In the genomic region with DNA sequence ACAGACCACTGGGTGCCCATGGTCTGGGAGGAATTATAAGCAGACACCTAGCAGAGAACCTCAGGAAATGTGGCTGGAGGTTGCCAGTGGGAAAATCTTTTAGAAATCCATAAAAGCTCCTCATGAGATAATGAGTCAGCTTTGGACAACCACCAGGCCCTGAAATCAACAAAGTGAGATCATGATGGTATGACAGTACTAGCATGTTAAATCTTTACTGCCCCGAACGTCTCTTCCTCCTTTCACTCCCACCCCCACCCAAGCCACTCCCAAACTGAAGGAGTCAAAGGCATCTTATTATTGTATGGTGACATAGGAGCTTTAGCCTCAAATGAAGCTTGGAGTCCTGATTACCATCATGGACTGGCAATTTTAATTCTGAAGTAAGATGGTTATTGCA, we compare ENCODE assay signal across 20 cellular contexts.
DNase-seq lines count a peak whose midpoint lies in the region; ATAC-seq and TF ChIP-seq lines count a peak whose summit lies in the region.
"Had no signal": no experiment of that assay in that cellular context is flagged by ENCODE, and none has a peak within 500 bp of the region (broad histone marks: within the 10 kb centered on the region; RNA-seq: fewer than 3 reads in every experiment).

No MANE protein-coding gene starts in this region.

- DNase-seq in AG04449 (ENCODE audit: low read depth, low spot score), result peak; percentile 57
- DNase-seq in HS-5 (ENCODE audit: low read depth), result peak; percentile 53
- DNase-seq in chondrocyte (ENCODE audit: low spot score), result no peak
- DNase-seq in left colon, result no peak
- no peak for DNase-seq in activated naive CD4-positive, alpha-beta T cell treated with anti-CD3 and anti-CD28 coated beads, Interleukin-2, amount 50 U/mL, for 16 hours
- DNase-seq in nucleus accumbens (lab: John Stamatoyannopoulos, UW), result no peak
- no peak for DNase-seq in left lung
- no peak for DNase-seq in GM13977 (ENCODE audit: low spot score)
- DNase-seq: activated CD4-positive, alpha-beta T cell treated with anti-CD3 and anti-CD28 coated beads, Interleukin-2, amount 10 ng/mL, durations not matched to agents 24 days and 14 days; activated naive CD4-positive, alpha-beta T cell treated with anti-CD3 and anti-CD28 coated beads for 36 hours; effector CD8-positive, alpha-beta T cell; KBM-7; NCI-H1436 treated with DMSO at 0.1 percent for 48 hours; NCI-H446; right lobe of liver; SHP77 treated with DMSO at 0.1 percent for 48 hours; stimulated activated CD4-positive, alpha-beta T cell treated with anti-CD3 and anti-CD28 coated beads, Interleukin-2, amount 100 ng/mL, for 48 hours had no signal

- no peaks in the 10 kb centered on the region for H3K36me3 ChIP-seq in left lung
- H3K36me3 ChIP-seq: right lobe of liver, thoracic aorta had no signal

- TF ChIP-seq CTCF in AG04449 (IDR thresholded peaks at IDR 0.05; ENCODE audit: insufficient read depth, low read length, missing control alignments), result no peak
- no peak for TF ChIP-seq CTCF in chondrocyte (IDR thresholded peaks at IDR 0.05)
- TF ChIP-seq CTCF in left lung (IDR thresholded peaks at IDR 0.05), result no peak
- no peak for TF ChIP-seq CTCF in GM13977 (IDR thresholded peaks at IDR 0.05; ENCODE audit: extremely low read depth, insufficient read depth, missing control alignments)

- peak overlapping the region; percentile 5 for H3K27ac Mint-ChIP-seq in chondrocyte (ENCODE audit: unreplicated experiment)
- H3K27ac Mint-ChIP-seq: activated CD4-positive, alpha-beta T cell treated with anti-CD3 and anti-CD28 coated beads, Interleukin-2, amount 10 ng/mL, durations not matched to agents 24 days and 14 days; activated naive CD4-positive, alpha-beta T cell treated with anti-CD3 and anti-CD28 coated beads for 36 hours; memory B cell had no signal

- no peak overlapping the region for H3K4me3 ChIP-seq in AG04449 (ENCODE audit: low read depth, low read length)
- no peak overlapping the region for H3K4me3 ChIP-seq in left lung
- H3K4me3 ChIP-seq: A549, right lobe of liver, thoracic aorta had no signal

- no peaks in the 10 kb centered on the region for H3K9me3 ChIP-seq in left lung
- H3K9me3 ChIP-seq: A549, right lobe of liver, thoracic aorta had no signal

- no peak overlapping the region for H3K4me3 Mint-ChIP-seq in chondrocyte (ENCODE audit: unreplicated experiment)
- H3K4me3 Mint-ChIP-seq: activated CD4-positive, alpha-beta T cell treated with anti-CD3 and anti-CD28 coated beads, Interleukin-2, amount 10 ng/mL, durations not matched to agents 24 days and 14 days; activated naive CD4-positive, alpha-beta T cell treated with anti-CD3 and anti-CD28 coated beads for 36 hours; memory B cell had no signal

- no peaks in the 10 kb centered on the region for H3K27me3 Mint-ChIP-seq in chondrocyte (ENCODE audit: low read depth)
- H3K27me3 Mint-ChIP-seq: activated CD4-positive, alpha-beta T cell treated with anti-CD3 and anti-CD28 coated beads, Interleukin-2, amount 10 ng/mL, durations not matched to agents 24 days and 14 days; memory B cell had no signal

- intact Hi-C loops in left colon (cut with DNase I, micrococcal nuclease), result no loop called here
- intact Hi-C loops in left lung (cut with DNase I), result no loop called here

- H3K27ac ChIP-seq in left lung, result no peak overlapping the region
- H3K27ac ChIP-seq: A549, right lobe of liver, thoracic aorta had no signal

- in situ Hi-C loops in GM13977 (cut with MboI; ENCODE audit: low pct_unique_long_range_greater_than_20kb, low sequenced_read_pairs, unreplicated experiment), result no loop called here

- H3K9me3 Mint-ChIP-seq in chondrocyte (ENCODE audit: low read depth), result peaks cover 2% of the 10 kb centered on the region
- H3K9me3 Mint-ChIP-seq: activated CD4-positive, alpha-beta T cell treated with anti-CD3 and anti-CD28 coated beads, Interleukin-2, amount 10 ng/mL, durations not matched to agents 24 days and 14 days; activated naive CD4-positive, alpha-beta T cell treated with anti-CD3 and anti-CD28 coated beads for 36 hours had no signal

- POLR2A ChIA-PET in AG04449 (lab: Yijun Ruan, JAX), result no interaction called here

- peaks cover 28% of the 10 kb centered on the region for H3K4me1 Mint-ChIP-seq in chondrocyte (ENCODE audit: low read depth)
- H3K4me1 Mint-ChIP-seq: activated CD4-positive, alpha-beta T cell treated with anti-CD3 and anti-CD28 coated beads, Interleukin-2, amount 10 ng/mL, durations not matched to agents 24 days and 14 days; memory B cell had no signal

- no peaks in the 10 kb centered on the region for H3K27me3 ChIP-seq in left lung
- H3K27me3 ChIP-seq: right lobe of liver had no signal

- no peaks in the 10 kb centered on the region for H3K36me3 Mint-ChIP-seq in chondrocyte (ENCODE audit: low read depth)
- H3K36me3 Mint-ChIP-seq: memory B cell had no signal

- CTCF ChIA-PET in AG04449 (lab: Yijun Ruan, JAX), result no interaction called here

- H3K4me1 ChIP-seq in left lung, result no peaks in the 10 kb centered on the region
- H3K4me1 ChIP-seq: A549, right lobe of liver had no signal

- ATAC-seq in left colon (peak; percentile 44), left lung (no peak)
- ATAC-seq: A549, right lobe of liver had no signal

Comparison
In these comparisons a context has a peak if more than half of its experiments do, and no peak if none do; other contexts are left out.
1. DNase-seq: peak in AG04449 (single experiment) and HS-5 (single experiment); none in chondrocyte (single experiment), left colon (0 of 2), activated naive CD4-positive, alpha-beta T cell treated with anti-CD3 and anti-CD28 coated beads, Interleukin-2, amount 50 U/mL, for 16 hours (single experiment), nucleus accumbens (0 of 56), left lung (0 of 2) and GM13977 (single experiment).